8 cellular contexts compared by ENCODE assay signal in genomic region chr16:84115919-84116719, GRCh38. TPM values are rescaled to one million over a fixed set of nuclear protein-coding genes. Genes with fewer than 3 reads are reported as not detected.
DNase-seq lines count a peak whose midpoint lies in the region; ATAC-seq, FAIRE-seq and TF ChIP-seq lines count a peak whose summit lies in the region.

No MANE protein-coding gene starts in this region.

- intact Hi-C loops in pancreas (cut with DNase I) = no loop called here

- peaks cover 4% of the 10 kb centered on the region for H3K27me3 Mint-ChIP-seq in glutamatergic neuron (ENCODE audit: unreplicated experiment)

- peaks cover 6% of the 10 kb centered on the region for H3K4me1 Mint-ChIP-seq in glutamatergic neuron (ENCODE audit: low read depth, unreplicated experiment)

- no peak for FAIRE-seq in GM12892 (lab: Jason Lieb, UNC)
- no peak for FAIRE-seq in pancreas (lab: Jason Lieb, UNC)

- H3K9me3 ChIP-seq in pancreas = no peaks in the 10 kb centered on the region

- peak overlapping the region; percentile 68 to 100 (median 80) for H3K4me3 ChIP-seq in pancreas

- H3K36me3 Mint-ChIP-seq in glutamatergic neuron (ENCODE audit: unreplicated experiment) = no peaks in the 10 kb centered on the region

- H3K27ac ChIP-seq in pancreas = peak overlapping the region; percentile 84 to 89 (median 88)

- peak; percentile 58 for DNase-seq in ACHN
- peak; percentile 22 for DNase-seq in GM12892 (ENCODE audit: insufficient read length)
- DNase-seq in NCI-H2171 (lab: John Stamatoyannopoulos, UW) = peak; percentile 48
- DNase-seq in activated T-helper 1 cell treated with Interleukin-2 at 50 U/mL for 16 hours (ENCODE audit: low read depth) = peak; percentile 33
- DNase-seq in glutamatergic neuron = no peak
- DNase-seq in pancreas = peak in 2 of 6 donors; percentile 53
- DNase-seq in 8988T = no peak

- H3K4me3 Mint-ChIP-seq in glutamatergic neuron (ENCODE audit: unreplicated experiment) = peak overlapping the region; percentile 98

- no peaks in the 10 kb centered on the region for H3K36me3 ChIP-seq in pancreas

- H3K27ac Mint-ChIP-seq in glutamatergic neuron (ENCODE audit: unreplicated experiment) = peak overlapping the region; percentile 98

- in situ Hi-C loops in ACHN (cut with HindIII; ENCODE audit: low pct_ligation_motif_present, low pct_unique_long_range_greater_than_20kb, low sequenced_read_pairs) = no loop called here

- WGBS in pancreas, 2 donors = 1% methylated on average over 53 to 57 of the region's 57 CpGs

- H3K27me3 ChIP-seq in pancreas = no peaks in the 10 kb centered on the region

- ATAC-seq in HG02763 (IDR thresholded peaks at IDR 0.05; ENCODE audit: unreplicated experiment) = peak; percentile 28
- ATAC-seq in pancreas = peak; percentile 30 to 60 (median 38)

- H3K9me3 Mint-ChIP-seq in glutamatergic neuron (ENCODE audit: unreplicated experiment) = peaks cover 16% of the 10 kb centered on the region

- TF ChIP-seq CTCF in glutamatergic neuron (IDR thresholded peaks at IDR 0.05; ENCODE audit: partially characterized antibody, unreplicated experiment) (peak; percentile 61), pancreas (IDR thresholded peaks at IDR 0.05) (peak in 3 of 4 donors; percentile 14 to 21 (median 18))

- no peak for TF ChIP-seq POLR2A in GM12892 (IDR thresholded peaks at IDR 0.05; ENCODE audit: low read depth, low read length)

- peaks cover 0 to 14% (median 6%) of the 10 kb centered on the region in 3 donors for H3K4me1 ChIP-seq in pancreas

RNA-seq across cellular contexts. Expression of gene MBTPS1, which starts 0.6 kb away (rescaled TPM):
- 24.6 TPM for polyA plus RNA-seq in GM12892 (2012; ENCODE audit: missing spikeins)
- total RNA-seq in glutamatergic neuron (ENCODE audit: unreplicated experiment) (105 TPM), pancreas (10 to 100 TPM; 38.8 to 56.8 (median 43.2) TPM)
- 10 to 100 TPM; 32.8 to 54.0 TPM for polyA plus RNA-seq in pancreas

RNA-seq across cellular contexts. Expression of gene HSDL1, which starts 28.9 kb away (rescaled TPM):
- 7.3 TPM for polyA plus RNA-seq in GM12892 (2012; ENCODE audit: missing spikeins)
- 81.7 TPM for total RNA-seq in glutamatergic neuron (ENCODE audit: unreplicated experiment)
- 10 to 100 TPM in 1 of 6 donors, 1 to 10 TPM in 5; 4.2 to 11.8 (median 7.1) TPM for total RNA-seq in pancreas
- 10 to 100 TPM in 1 of 2 donors, 1 to 10 TPM in 1; 6.5 to 14.5 TPM for polyA plus RNA-seq in pancreas

RNA-seq across cellular contexts. Expression of gene DNAAF1, which starts 29.0 kb away (rescaled TPM):
- polyA plus RNA-seq in GM12892 (2012; ENCODE audit: missing spikeins) = 0.47 TPM
- 0.56 TPM for total RNA-seq in glutamatergic neuron (ENCODE audit: unreplicated experiment)
- under 1 TPM; 0.28 to 0.78 (median 0.44) TPM for total RNA-seq in pancreas
- polyA plus RNA-seq in pancreas = 1 to 10 TPM; 4.6 to 8.7 TPM

Comparison
In these comparisons a context has a peak if more than half of its experiments do, and no peak if none do; other contexts are left out.
1. DNase-seq: peak in ACHN (single experiment), GM12892 (single experiment), NCI-H2171 (single experiment) and activated T-helper 1 cell treated with Interleukin-2 at 50 U/mL for 16 hours (single experiment); none in glutamatergic neuron (single experiment) and 8988T (single experiment).